ENCODE assay signal across 8 cellular contexts in genomic region chr16:89860747-89861304, GRCh38. TPM values are rescaled to one million over a fixed set of nuclear protein-coding genes. Genes with fewer than 3 reads are reported as not detected.
DNase-seq lines count a peak whose midpoint lies in the region; ATAC-seq, FAIRE-seq and TF ChIP-seq lines count a peak whose summit lies in the region.

No MANE protein-coding gene starts in this region.

- no peaks in the 10 kb centered on the region for H3K36me3 Mint-ChIP-seq in CD14-positive monocyte

- peak; percentile 100 for TF ChIP-seq RAD21 in HCT116 (IDR thresholded peaks at IDR 0.05; ENCODE audit: low read depth)

- no peak overlapping the region for H3K14ac ChIP-seq in trophoblast cell (ENCODE audit: low read length)

- RAD21 ChIA-PET in HCT116 (lab: Charles Lee; ENCODE audit: low non-redundant PET in 1 of 2, low total read pairs in 2 of 2, uncharacterized antibody in 2 of 2, unreplicated experiment in 2 of 2): interaction anchor here in 1 of 2 experiments (0.9 kb wide), 1 partner anchor 108 kb away, joined by 3 read pairs; no protein-coding TSS in a partner anchor

- ATAC-seq in HCT116: peak; percentile 98
- ATAC-seq in HG03460 (IDR thresholded peaks at IDR 0.05; ENCODE audit: unreplicated experiment): no peak

- no peak overlapping the region for H3K18ac ChIP-seq in trophoblast cell (ENCODE audit: low read length)

- H3K9ac ChIP-seq in HCT116 (ENCODE audit: low read length): no peak overlapping the region
- no peak overlapping the region for H3K9ac ChIP-seq in trophoblast cell (ENCODE audit: low read length)

- no peak overlapping the region for H3K27ac ChIP-seq in HCT116 (ENCODE audit: low read depth, low read length)
- no peak overlapping the region for H3K27ac ChIP-seq in trophoblast cell (ENCODE audit: low read depth, low read length)

- POLR2A ChIA-PET in HCT116 (lab: Charles Lee): interaction anchor here (0.7 to 1.5 kb wide), 3 partner anchors 11 to 34 kb away, joined by 3 to 7 read pairs (median 3); partner anchors contain the start of gene TCF25

- no peaks in the 10 kb centered on the region for H3K9me2 ChIP-seq in HCT116 (ENCODE audit: insufficient read depth)

- DNase-seq in CD14-positive monocyte (ENCODE audit: low spot score) (peak; percentile 63), HCT116 (ENCODE audit: low read depth, low spot score) (peak; percentile 51), RPMI8226 (peak; percentile 50), foreskin fibroblast (peak; percentile 16 to 75), trophoblast cell (peak; percentile 39 to 55), urothelium cell line (ENCODE audit: low spot score) (peak; percentile 86)
- DNase-seq in activated T-helper 1 cell treated with anti-CD3 and anti-CD28 coated beads, Interleukin-2, amount 50 U/mL, for 16 hours (ENCODE audit: low read depth in 1 of 2, low spot score in 1 of 2): peak; percentile 59 to 61

- TF ChIP-seq CTCF in CD14-positive monocyte (IDR thresholded peaks at IDR 0.05) (peak; percentile 97), HCT116 (IDR thresholded peaks at IDR 0.05 in 2 of 3, conservative IDR thresholded peaks at IDR 0.05 in 1 of 3; ENCODE audit: borderline replicate concordance in 1 of 3, insufficient read depth in 1 of 3, low read depth in 2 of 3, low read length in 2 of 3) (peak; percentile 94 to 100 (median 100)), foreskin fibroblast (IDR thresholded peaks at IDR 0.05; ENCODE audit: low read depth, low read length) (peak; percentile 96)

- H3K4me2 ChIP-seq in HCT116 (ENCODE audit: low read length): no peak overlapping the region
- H3K4me2 ChIP-seq in trophoblast cell (ENCODE audit: low read length): no peak overlapping the region

- H3K9me3 ChIP-seq in HCT116 (ENCODE audit: control insufficient read depth in 1 of 2, insufficient read depth in 1 of 2, low read depth in 1 of 2, low read length in 2 of 2): no peaks in the 10 kb centered on the region
- H3K9me3 ChIP-seq in trophoblast cell (ENCODE audit: insufficient read depth, low read depth, low read length): peaks cover 2% of the 10 kb centered on the region

- FAIRE-seq in urothelium cell line (lab: Jason Lieb, UNC): peak; percentile 32

- no peaks in the 10 kb centered on the region for H3K79me1 ChIP-seq in trophoblast cell (ENCODE audit: low read length)

- no peak overlapping the region for H3K4me3 ChIP-seq in HCT116 (replicated peaks in 1 of 2; ENCODE audit: low read depth in 1 of 2, low read length in 2 of 2)
- no peak overlapping the region for H3K4me3 ChIP-seq in foreskin fibroblast (ENCODE audit: low read depth in 1 of 2, low read length in 2 of 2)
- H3K4me3 ChIP-seq in trophoblast cell (ENCODE audit: low read depth, low read length): no peak overlapping the region

- no peak overlapping the region for H3K27ac Mint-ChIP-seq in CD14-positive monocyte

- peaks cover 0 to 5% (median 0%) of the 10 kb centered on the region in 7 donors for H3K9me3 Mint-ChIP-seq in CD14-positive monocyte

- no peak overlapping the region for H3K4ac ChIP-seq in trophoblast cell (ENCODE audit: low read depth, low read length)

- no peak overlapping the region for H4K12ac ChIP-seq in trophoblast cell (ENCODE audit: low read depth, low read length)

- no peak overlapping the region for H4K91ac ChIP-seq in trophoblast cell (ENCODE audit: low read depth, low read length)

- H2BK12ac ChIP-seq in trophoblast cell (ENCODE audit: low read length): no peak overlapping the region

- peaks cover 33% of the 10 kb centered on the region for H3K4me1 Mint-ChIP-seq in CD14-positive monocyte

- H3K27me3 Mint-ChIP-seq in CD14-positive monocyte (ENCODE audit: low read depth in 3 of 3): peaks cover 6 to 12% (median 10%) of the 10 kb centered on the region in 3 donors

- no peak overlapping the region for H3K4me3 Mint-ChIP-seq in CD14-positive monocyte

- no peak overlapping the region for H4K8ac ChIP-seq in trophoblast cell (ENCODE audit: low read depth, low read length)

- WGBS in trophoblast cell (ENCODE audit: extremely low coverage, insufficient coverage, insufficient read length): no CpG with 5 or more reads among the region's 28 CpGs

- no TSS peak for BruUV-seq in HCT116 (replicated peaks; lab: Mats Ljungman, UMichigan)

- H3K36me3 ChIP-seq in HCT116 (ENCODE audit: control insufficient read depth in 1 of 2, insufficient read depth in 2 of 2, low read length in 2 of 2) (no peaks in the 10 kb centered on the region), trophoblast cell (ENCODE audit: control insufficient read depth in 1 of 2, insufficient read depth in 2 of 2, low read length in 2 of 2) (peaks cover 27 to 32% of the 10 kb centered on the region in 2 experiments)

- no peak overlapping the region for H2BK120ac ChIP-seq in trophoblast cell (ENCODE audit: insufficient read depth, low read length, poor library complexity)

- H3K4me1 ChIP-seq in HCT116 (ENCODE audit: control insufficient read depth in 1 of 2, insufficient read depth in 2 of 2, low read length in 2 of 2): peaks cover 8 to 9% of the 10 kb centered on the region in 2 experiments
- H3K4me1 ChIP-seq in trophoblast cell (ENCODE audit: control insufficient read depth in 1 of 2, insufficient read depth in 2 of 2, low read length in 2 of 2): peaks cover 11 to 13% of the 10 kb centered on the region in 2 experiments

- H3K27me3 ChIP-seq in HCT116 (ENCODE audit: insufficient read depth, low read length) (no peaks in the 10 kb centered on the region), trophoblast cell (ENCODE audit: insufficient read depth, low read length) (no peaks in the 10 kb centered on the region)

- no peak for TF ChIP-seq POLR2A in HCT116 (IDR thresholded peaks at IDR 0.05; ENCODE audit: borderline replicate concordance, extremely low read depth, insufficient read depth, insufficient read length)

- H2AFZ ChIP-seq in HCT116 (ENCODE audit: low read depth, low read length, poor library complexity, severe bottlenecking) (no peak overlapping the region), trophoblast cell (ENCODE audit: insufficient read depth, low read length, poor library complexity) (no peak overlapping the region)

- H2BK5ac ChIP-seq in trophoblast cell (ENCODE audit: low read depth, low read length, poor library complexity): no peak overlapping the region

- CTCF ChIA-PET in HCT116 (lab: Charles Lee): interaction anchor here (0.7 to 3.3 kb wide), 12 partner anchors 12 to 261 kb away, joined by 3 to 20 read pairs (median 5); partner anchors contain the start of genes FANCA, SPATA2L and TCF25

- H3K23ac ChIP-seq in trophoblast cell (ENCODE audit: low read length): no peak overlapping the region

- H3K79me2 ChIP-seq in HCT116 (ENCODE audit: insufficient read depth, low read length) (no peaks in the 10 kb centered on the region), trophoblast cell (ENCODE audit: control insufficient read depth, insufficient read depth, low read length, poor library complexity) (no peaks in the 10 kb centered on the region)

- intact Hi-C loops in CD14-positive monocyte (cut with micrococcal nuclease) (loop anchor here (2.0 to 5.0 kb wide), 2 partner anchors 44 to 160 kb away; partner anchors contain the start of genes FANCA (in 1 of the 2) and SPATA2L (in 1 of the 2)), HCT116 (cut with micrococcal nuclease) (loop anchor here (1.0 to 2.0 kb wide), 2 partner anchors 109 to 154 kb away; no protein-coding TSS in a partner anchor)

- H2AK5ac ChIP-seq in trophoblast cell (ENCODE audit: low read length): no peak overlapping the region

- no peaks in the 10 kb centered on the region for H4K20me1 ChIP-seq in HCT116 (ENCODE audit: insufficient read depth)

TF ChIP-seq in HCT116, 20 proteins besides CTCF, POLR2A, EP300 and RAD21:
- no peak for TF ChIP-seq TCF7L2 (IDR thresholded peaks at IDR 0.05; ENCODE audit: borderline replicate concordance, extremely low read depth, insufficient read depth, insufficient read length)
- no peak for TF ChIP-seq EZH2 (IDR thresholded peaks at IDR 0.05)
- peak; percentile 18 for TF ChIP-seq YY1 (IDR thresholded peaks at IDR 0.05; ENCODE audit: extremely low read depth, insufficient replicate concordance, low read depth, low read length)

RNA-seq across cellular contexts. Expression of gene TCF25, which starts 12.6 kb away (rescaled TPM):
- polyA plus RNA-seq in CD14-positive monocyte: 100 to 1,000 TPM in 1 of 2 donors, 10 to 100 TPM in 1; 98.0 to 114 TPM
- 345 TPM for total RNA-seq in HCT116 (2021; ENCODE audit: unreplicated experiment)
- polyA plus RNA-seq in HCT116 (2012): 354 and 371 TPM in 2 replicates
- 163 and 166 TPM in 2 replicates for polyA plus RNA-seq in trophoblast cell (2013)

RNA-seq across cellular contexts. Expression of gene SPIRE2, which starts 32.6 kb away (rescaled TPM):
- polyA plus RNA-seq in CD14-positive monocyte: under 1 TPM in 1 of 2 donors, not detected in 1; 0.09 TPM
- 21.2 TPM for total RNA-seq in HCT116 (2021; ENCODE audit: unreplicated experiment)
- polyA plus RNA-seq in HCT116 (2012): 10.8 and 11.3 TPM in 2 replicates
- 41.1 and 43.3 TPM in 2 replicates for polyA plus RNA-seq in trophoblast cell (2013)

RNA-seq across cellular contexts. Expression of gene FANCA, which starts 44.4 kb away (rescaled TPM):
- polyA plus RNA-seq in CD14-positive monocyte: 10 to 100 TPM; 12.6 to 17.2 TPM
- 167 TPM for total RNA-seq in HCT116 (2021; ENCODE audit: unreplicated experiment)
- polyA plus RNA-seq in HCT116 (2012): 64.6 and 69.6 TPM in 2 replicates
- 31.2 TPM in 2 replicates for polyA plus RNA-seq in trophoblast cell (2013)

RNA-seq across cellular contexts. Expression of gene MC1R, which starts 57.8 kb away (rescaled TPM):
- polyA plus RNA-seq in CD14-positive monocyte: under 1 TPM in 1 of 2 donors, not detected in 1; 0.21 TPM
- total RNA-seq in HCT116 (2021; ENCODE audit: unreplicated experiment): 12.2 TPM
- 9.9 and 12.5 TPM in 2 replicates for polyA plus RNA-seq in HCT116 (2012)
- 3.3 TPM in 2 replicates for polyA plus RNA-seq in trophoblast cell (2013)
